In the genomic region with DNA sequence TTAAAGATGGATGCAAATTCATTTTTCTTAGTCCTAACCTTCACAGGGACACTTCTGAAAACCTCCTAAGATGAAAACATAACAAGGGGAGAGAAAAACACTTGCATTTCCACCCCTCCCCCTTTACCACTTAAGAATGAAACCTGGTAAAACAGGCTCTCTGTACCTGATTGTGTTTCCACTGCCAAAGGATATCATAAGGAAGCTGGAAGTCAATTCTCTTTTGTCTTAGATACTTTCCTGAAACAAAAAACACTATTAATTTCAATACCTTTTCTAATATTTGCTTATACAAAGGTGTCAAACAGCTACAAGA, we compare ENCODE assay signal across 1 cellular context.
TF ChIP-seq lines count a peak whose summit lies in the region.

No MANE protein-coding gene starts in this region.

TF ChIP-seq in neural cell, 6 proteins besides CTCF, POLR2A, EP300 and RAD21:
- TF ChIP-seq, protein P1, sequence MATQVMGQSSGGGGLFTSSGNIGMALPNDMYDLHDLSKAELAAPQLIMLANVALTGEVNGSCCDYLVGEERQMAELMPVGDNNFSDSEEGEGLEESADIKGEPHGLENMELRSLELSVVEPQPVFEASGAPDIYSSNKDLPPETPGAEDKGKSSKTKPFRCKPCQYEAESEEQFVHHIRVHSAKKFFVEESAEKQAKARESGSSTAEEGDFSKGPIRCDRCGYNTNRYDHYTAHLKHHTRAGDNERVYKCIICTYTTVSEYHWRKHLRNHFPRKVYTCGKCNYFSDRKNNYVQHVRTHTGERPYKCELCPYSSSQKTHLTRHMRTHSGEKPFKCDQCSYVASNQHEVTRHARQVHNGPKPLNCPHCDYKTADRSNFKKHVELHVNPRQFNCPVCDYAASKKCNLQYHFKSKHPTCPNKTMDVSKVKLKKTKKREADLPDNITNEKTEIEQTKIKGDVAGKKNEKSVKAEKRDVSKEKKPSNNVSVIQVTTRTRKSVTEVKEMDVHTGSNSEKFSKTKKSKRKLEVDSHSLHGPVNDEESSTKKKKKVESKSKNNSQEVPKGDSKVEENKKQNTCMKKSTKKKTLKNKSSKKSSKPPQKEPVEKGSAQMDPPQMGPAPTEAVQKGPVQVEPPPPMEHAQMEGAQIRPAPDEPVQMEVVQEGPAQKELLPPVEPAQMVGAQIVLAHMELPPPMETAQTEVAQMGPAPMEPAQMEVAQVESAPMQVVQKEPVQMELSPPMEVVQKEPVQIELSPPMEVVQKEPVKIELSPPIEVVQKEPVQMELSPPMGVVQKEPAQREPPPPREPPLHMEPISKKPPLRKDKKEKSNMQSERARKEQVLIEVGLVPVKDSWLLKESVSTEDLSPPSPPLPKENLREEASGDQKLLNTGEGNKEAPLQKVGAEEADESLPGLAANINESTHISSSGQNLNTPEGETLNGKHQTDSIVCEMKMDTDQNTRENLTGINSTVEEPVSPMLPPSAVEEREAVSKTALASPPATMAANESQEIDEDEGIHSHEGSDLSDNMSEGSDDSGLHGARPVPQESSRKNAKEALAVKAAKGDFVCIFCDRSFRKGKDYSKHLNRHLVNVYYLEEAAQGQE (IDR thresholded peaks at IDR 0.05; ENCODE audit: borderline replicate concordance) = no peak
- TF ChIP-seq MXI1 (conservative IDR thresholded peaks at IDR 0.05; ENCODE audit: poor library complexity, severe bottlenecking) = no peak
- no peak for TF ChIP-seq SMC3 (conservative IDR thresholded peaks at IDR 0.05; ENCODE audit: poor library complexity)
- no peak for TF ChIP-seq TAF1 (IDR thresholded peaks at IDR 0.05; ENCODE audit: low read depth)
- TF ChIP-seq EZH2 (IDR thresholded peaks at IDR 0.05; ENCODE audit: borderline replicate concordance, insufficient read depth, low read length, poor library complexity, severe bottlenecking) = no peak
- no peak for TF ChIP-seq POLR2AphosphoS5 (IDR thresholded peaks at IDR 0.05)
